In genomic region chr19:33325920-33326319, GRCh38 we compare ENCODE assay signal across 19 cellular contexts. TPM values are rescaled to one million over a fixed set of nuclear protein-coding genes. Genes with fewer than 3 reads are reported as not detected.
DNase-seq lines count a peak whose midpoint lies in the region; ATAC-seq and TF ChIP-seq lines count a peak whose summit lies in the region.
"Had no signal": no experiment of that assay in that cellular context is flagged by ENCODE, and none has a peak within 500 bp of the region (broad histone marks: within the 10 kb centered on the region; RNA-seq: fewer than 3 reads in every experiment).

No MANE protein-coding gene starts in this region.

- H3K4me1 ChIP-seq in trophoblast cell (ENCODE audit: control insufficient read depth in 1 of 2, insufficient read depth in 2 of 2, low read length in 2 of 2), result no peaks in the 10 kb centered on the region

- no peaks in the 10 kb centered on the region for H3K4me1 Mint-ChIP-seq in mesothelial cell of epicardium
- H3K4me1 Mint-ChIP-seq: activated CD4-positive, alpha-beta T cell treated with anti-CD3 and anti-CD28 coated beads for 36 hours; activated naive CD8-positive, alpha-beta T cell treated with anti-CD3 and anti-CD28 coated beads, Interleukin-2, amount 10 ng/mL, durations not matched to agents 7 days and 5 days; IgD-negative memory B cell; stimulated activated naive CD8-positive, alpha-beta T cell treated with anti-CD3 and anti-CD28 coated beads, Interleukin-15, amount 100 ng/mL, for 72 hours had no signal

- H2AFZ ChIP-seq in trophoblast cell (ENCODE audit: insufficient read depth, low read length, poor library complexity), result no peak overlapping the region

- H3K23ac ChIP-seq in trophoblast cell (ENCODE audit: low read length), result no peak overlapping the region

- H4K91ac ChIP-seq in trophoblast cell (ENCODE audit: low read depth, low read length), result no peak overlapping the region

- H3K9me3 ChIP-seq in trophoblast cell (ENCODE audit: insufficient read depth, low read depth, low read length), result peaks cover 5% of the 10 kb centered on the region

- no peaks in the 10 kb centered on the region for H3K79me2 ChIP-seq in trophoblast cell (ENCODE audit: control insufficient read depth, insufficient read depth, low read length, poor library complexity)

- no peak overlapping the region for H3K4me3 ChIP-seq in fibroblast of the aortic adventitia (ENCODE audit: low read depth, low read length)
- H3K4me3 ChIP-seq in trophoblast cell (ENCODE audit: low read depth, low read length), result no peak overlapping the region
- H3K4me3 ChIP-seq: coronary artery, smooth muscle cell had no signal

- H3K27me3 Mint-ChIP-seq in mesothelial cell of epicardium (ENCODE audit: low read depth), result peaks cover 2% of the 10 kb centered on the region

- H2BK5ac ChIP-seq in trophoblast cell (ENCODE audit: low read depth, low read length, poor library complexity), result no peak overlapping the region

- H3K27ac Mint-ChIP-seq in mesothelial cell of epicardium, result no peak overlapping the region
- H3K27ac Mint-ChIP-seq: activated CD4-positive, alpha-beta T cell treated with anti-CD3 and anti-CD28 coated beads for 36 hours; activated naive CD8-positive, alpha-beta T cell treated with anti-CD3 and anti-CD28 coated beads, Interleukin-2, amount 10 ng/mL, durations not matched to agents 7 days and 5 days; IgD-negative memory B cell; stimulated activated naive CD8-positive, alpha-beta T cell treated with anti-CD3 and anti-CD28 coated beads, Interleukin-15, amount 100 ng/mL, for 72 hours; T-helper 2 cell treated with Interferon-gamma antibody and Interleukin-4, amounts not matched to agents 5 μg/mL and 100 μg/mL, for 36 hours had no signal

- no peaks in the 10 kb centered on the region for H3K36me3 ChIP-seq in trophoblast cell (ENCODE audit: control insufficient read depth in 1 of 2, insufficient read depth in 2 of 2, low read length in 2 of 2)

- H3K4me2 ChIP-seq in trophoblast cell (ENCODE audit: low read length), result peak overlapping the region; percentile 2
- H3K4me2 ChIP-seq: smooth muscle cell had no signal

- no peak overlapping the region for H2BK12ac ChIP-seq in trophoblast cell (ENCODE audit: low read length)

- no peak overlapping the region for H4K12ac ChIP-seq in trophoblast cell (ENCODE audit: low read depth, low read length)

- DNase-seq in Ammon's horn (ENCODE audit: low spot score) (peak; percentile 80), NCI-H2196 treated with DMSO at 0.1 percent for 48 hours (lab: John Stamatoyannopoulos, UW; ENCODE audit: unreplicated experiment) (peak; percentile 26), fibroblast of the aortic adventitia (ENCODE audit: low read depth) (peak; percentile 92), trophoblast cell (no peak), mesothelial cell of epicardium (ENCODE audit: low spot score in 2 of 2, unreplicated experiment in 2 of 2) (no peak)
- DNase-seq in stimulated activated CD8-positive, alpha-beta memory T cell treated with anti-CD3 and anti-CD28 coated beads, Interleukin-4, amount 100 ng/mL, for 48 hours, result no peak
- DNase-seq: activated CD4-positive, alpha-beta T cell treated with anti-CD3 and anti-CD28 coated beads for 36 hours; activated naive CD8-positive, alpha-beta T cell treated with anti-CD3 and anti-CD28 coated beads, Interleukin-2, amount 10 ng/mL, durations not matched to agents 7 days and 5 days; mammary epithelial cell; NCI-H146; NCI-H82; stimulated activated naive CD8-positive, alpha-beta T cell treated with anti-CD3 and anti-CD28 coated beads, Interleukin-15, amount 100 ng/mL, for 72 hours had no signal

- WGBS in trophoblast cell (ENCODE audit: extremely low coverage, insufficient coverage, insufficient read length), result no CpG with 5 or more reads among the region's 5 CpGs

- no peak overlapping the region for H3K4ac ChIP-seq in trophoblast cell (ENCODE audit: low read depth, low read length)

- H3K79me1 ChIP-seq in trophoblast cell (ENCODE audit: low read length), result no peaks in the 10 kb centered on the region

- H3K36me3 Mint-ChIP-seq in mesothelial cell of epicardium, result peaks cover 5% of the 10 kb centered on the region
- H3K36me3 Mint-ChIP-seq: activated naive CD8-positive, alpha-beta T cell treated with anti-CD3 and anti-CD28 coated beads, Interleukin-2, amount 10 ng/mL, durations not matched to agents 7 days and 5 days had no signal

- peak overlapping the region; percentile 16 for H4K8ac ChIP-seq in trophoblast cell (ENCODE audit: low read depth, low read length)

- no peaks in the 10 kb centered on the region for H3K27me3 ChIP-seq in trophoblast cell (ENCODE audit: insufficient read depth, low read length)

- peaks cover 23% of the 10 kb centered on the region for H3K9me3 Mint-ChIP-seq in mesothelial cell of epicardium
- H3K9me3 Mint-ChIP-seq: T-helper 2 cell treated with Interferon-gamma antibody and Interleukin-4, amounts not matched to agents 5 μg/mL and 100 μg/mL, for 36 hours had no signal

- no peak for ATAC-seq in HG03095 (IDR thresholded peaks at IDR 0.05; ENCODE audit: unreplicated experiment)
- no peak for ATAC-seq in HG03378 (IDR thresholded peaks at IDR 0.05; ENCODE audit: unreplicated experiment)
- ATAC-seq: activated CD4-positive, alpha-beta T cell treated with anti-CD3 and anti-CD28 coated beads for 36 hours; stimulated activated naive CD8-positive, alpha-beta T cell treated with anti-CD3 and anti-CD28 coated beads, Interleukin-15, amount 100 ng/mL, for 72 hours had no signal

- H3K9ac ChIP-seq in trophoblast cell (ENCODE audit: low read length), result no peak overlapping the region

- H2BK120ac ChIP-seq in trophoblast cell (ENCODE audit: insufficient read depth, low read length, poor library complexity), result no peak overlapping the region

- H2AK5ac ChIP-seq in trophoblast cell (ENCODE audit: low read length), result no peak overlapping the region

- no peak for TF ChIP-seq CTCF in fibroblast of the aortic adventitia (IDR thresholded peaks at IDR 0.05; ENCODE audit: insufficient read depth, low read length)
- TF ChIP-seq CTCF in mesothelial cell of epicardium (IDR thresholded peaks at IDR 0.05; ENCODE audit: unreplicated experiment), result no peak

- no peak overlapping the region for H3K14ac ChIP-seq in trophoblast cell (ENCODE audit: low read length)

- no peak overlapping the region for H3K27ac ChIP-seq in trophoblast cell (ENCODE audit: low read depth, low read length)
- H3K27ac ChIP-seq: coronary artery had no signal

- no peak overlapping the region for H3K18ac ChIP-seq in trophoblast cell (ENCODE audit: low read length)

- H3K4me3 Mint-ChIP-seq in mesothelial cell of epicardium, result no peak overlapping the region
- H3K4me3 Mint-ChIP-seq: activated CD4-positive, alpha-beta T cell treated with anti-CD3 and anti-CD28 coated beads for 36 hours; activated naive CD8-positive, alpha-beta T cell treated with anti-CD3 and anti-CD28 coated beads, Interleukin-2, amount 10 ng/mL, durations not matched to agents 7 days and 5 days; IgD-negative memory B cell; neural crest cell; stimulated activated naive CD8-positive, alpha-beta T cell treated with anti-CD3 and anti-CD28 coated beads, Interleukin-15, amount 100 ng/mL, for 72 hours; T-helper 2 cell treated with Interferon-gamma antibody and Interleukin-4, amounts not matched to agents 5 μg/mL and 100 μg/mL, for 36 hours had no signal

RNA-seq across cellular contexts. Expression of gene CEBPA, which starts 23.6 kb away (rescaled TPM):
- total RNA-seq in fibroblast of the aortic adventitia (ENCODE audit: low replicate concordance) (0.18 TPM in 1 of 2 replicates, not detected in the other), mesothelial cell of epicardium (8.5 to 10.1 TPM (median 9.4 TPM) in 3 replicates)
- 148 and 169 TPM in 2 replicates for polyA plus RNA-seq in trophoblast cell (2013)

RNA-seq across cellular contexts. Expression of gene CEBPG, which starts 47.6 kb away (rescaled TPM):
- total RNA-seq in fibroblast of the aortic adventitia (ENCODE audit: low replicate concordance) (13.8 and 32.8 TPM in 2 replicates), mesothelial cell of epicardium (19.5 to 20.6 TPM (median 19.8 TPM) in 3 replicates)
- 26.6 and 27.5 TPM in 2 replicates for polyA plus RNA-seq in trophoblast cell (2013)

Comparison
In these comparisons a context has a peak if more than half of its experiments do, and no peak if none do; other contexts are left out.
1. DNase-seq: peak in Ammon's horn (single experiment), NCI-H2196 treated with DMSO at 0.1 percent for 48 hours (single experiment) and fibroblast of the aortic adventitia (single experiment); none in trophoblast cell (0 of 2), stimulated activated CD8-positive, alpha-beta memory T cell treated with anti-CD3 and anti-CD28 coated beads, Interleukin-4, amount 100 ng/mL, for 48 hours (single experiment) and mesothelial cell of epicardium (0 of 2).